In genomic region chr4:89196745-89197144, GRCh38 we compare ENCODE assay signal across 1 cellular context.
A peak's percentile ranks its signal among the peaks of the same experiment; 100 is the strongest.
TF ChIP-seq lines count a peak whose summit lies in the region.

No MANE protein-coding gene starts in this region.

TF ChIP-seq in K562, 482 proteins besides CTCF, POLR2A, EP300 and RAD21 (continued from another document):
- TF ChIP-seq MGA (IDR thresholded peaks at IDR 0.05) (peak; percentile 22; the same call in 1 of the 2 replicates), POLR2H (tag; IDR thresholded peaks at IDR 0.05; ENCODE audit: low read depth) (peak; percentile 83)
